8 cellular contexts compared by ENCODE assay signal in the genomic region with DNA sequence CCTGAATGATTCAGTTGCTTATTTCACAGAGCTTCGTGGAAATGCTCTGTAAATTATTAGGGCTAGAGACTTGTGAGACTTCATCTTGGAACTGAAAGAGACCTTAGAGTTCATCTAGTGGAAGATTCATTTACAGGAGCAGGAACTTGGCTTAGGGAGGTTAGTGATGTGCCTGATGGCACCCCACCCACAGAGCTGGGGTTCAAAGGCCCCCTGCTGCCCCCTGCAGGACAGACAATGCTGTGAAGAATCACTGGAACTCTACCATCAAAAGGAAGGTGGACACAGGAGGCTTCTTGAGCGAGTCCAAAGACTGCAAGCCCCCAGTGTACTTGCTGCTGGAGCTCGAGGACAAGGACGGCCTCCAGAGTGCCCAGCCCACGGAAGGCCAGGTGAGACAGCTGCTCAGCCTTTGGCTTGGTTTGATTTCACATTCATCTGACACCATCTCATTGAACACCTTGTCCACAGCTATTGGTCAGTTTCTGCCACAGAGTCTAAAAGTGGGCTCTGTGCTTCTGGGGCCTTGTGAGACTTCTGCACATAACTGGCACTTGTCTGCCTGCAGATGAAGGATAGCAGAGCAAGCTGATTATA. TPM values are rescaled to one million over a fixed set of nuclear protein-coding genes. Genes with fewer than 3 reads are reported as not detected.
DNase-seq lines count a peak whose midpoint lies in the region; ATAC-seq and TF ChIP-seq lines count a peak whose summit lies in the region.

No MANE protein-coding gene starts in this region.

- DNase-seq in DMS53 treated with DMSO at 0.1 percent for 48 hours (lab: John Stamatoyannopoulos, UW; ENCODE audit: unreplicated experiment) (peak; percentile 48), RWPE2 (ENCODE audit: low spot score) (no peak), inferior parietal cortex (ENCODE audit: extremely low spot score) (peak; percentile 22), omental fat pad (ENCODE audit: low spot score) (no peak)
- DNase-seq in activated gamma-delta T cell treated with anti-CD3 and anti-CD28 coated beads, Interleukin-2, amount 50 U/mL, for 16 hours (ENCODE audit: low read depth): peak; percentile 23
- peak; percentile 31 for DNase-seq in stimulated activated CD8-positive, alpha-beta memory T cell treated with anti-CD3 and anti-CD28 coated beads, Interleukin-15, amount 100 ng/mL, for 24 hours (ENCODE audit: low read depth)

- no peaks in the 10 kb centered on the region for H3K27me3 ChIP-seq in RWPE2 (ENCODE audit: insufficient read depth, poor library complexity, severe bottlenecking)

- no peaks in the 10 kb centered on the region for H3K9me3 ChIP-seq in RWPE2 (ENCODE audit: severe bottlenecking)

- ATAC-seq in HG02759 (IDR thresholded peaks at IDR 0.05; ENCODE audit: unreplicated experiment): peak; percentile 49
- ATAC-seq in RWPE2 (ENCODE audit: low read depth): peak; percentile 36
- ATAC-seq in omental fat pad (ENCODE audit: low FRiP score): no peak
- no peak for ATAC-seq in GM18505 (IDR thresholded peaks at IDR 0.05; ENCODE audit: unreplicated experiment)

- H3K36me3 ChIP-seq in RWPE2 (ENCODE audit: low read depth): peaks cover 100% of the 10 kb centered on the region

- no peak overlapping the region for H3K4me3 ChIP-seq in RWPE2 (ENCODE audit: severe bottlenecking)

- H3K27ac ChIP-seq in RWPE2 (ENCODE audit: poor library complexity, severe bottlenecking): no peak overlapping the region

- no peak for TF ChIP-seq POLR2A in GM18505 (IDR thresholded peaks at IDR 0.05; ENCODE audit: borderline replicate concordance, extremely low read depth, insufficient read depth, insufficient read length)

- peak; percentile 86 for TF ChIP-seq CTCF in RWPE2 (IDR thresholded peaks at IDR 0.05; ENCODE audit: poor library complexity, severe bottlenecking)
- no peak for TF ChIP-seq CTCF in omental fat pad (IDR thresholded peaks at IDR 0.05)

- no peaks in the 10 kb centered on the region for H3K4me1 ChIP-seq in RWPE2 (ENCODE audit: insufficient read depth, poor library complexity, severe bottlenecking)

RNA-seq across cellular contexts. Expression of gene MYBL2, which starts 25.1 kb away (rescaled TPM):
- 1 to 10 TPM in 1 of 4 donors, under 1 TPM in 1, not detected in 2; 0.19 to 2.3 TPM for total RNA-seq in omental fat pad

RNA-seq across cellular contexts. Expression of gene GTSF1L, which starts 34.8 kb away (rescaled TPM):
- total RNA-seq in omental fat pad: not detected

Comparison
In these comparisons a context has a peak if more than half of its experiments do, and no peak if none do; other contexts are left out.
1. DNase-seq: peak in DMS53 treated with DMSO at 0.1 percent for 48 hours (single experiment), activated gamma-delta T cell treated with anti-CD3 and anti-CD28 coated beads, Interleukin-2, amount 50 U/mL, for 16 hours (single experiment), inferior parietal cortex (single experiment) and stimulated activated CD8-positive, alpha-beta memory T cell treated with anti-CD3 and anti-CD28 coated beads, Interleukin-15, amount 100 ng/mL, for 24 hours (single experiment); none in RWPE2 (single experiment) and omental fat pad (single experiment).
2. ATAC-seq: peak in HG02759 (single experiment) and RWPE2 (single experiment); none in omental fat pad (single experiment) and GM18505 (single experiment).